Comparison of ENCODE assay signal across 1 cellular context in the genomic region with DNA sequence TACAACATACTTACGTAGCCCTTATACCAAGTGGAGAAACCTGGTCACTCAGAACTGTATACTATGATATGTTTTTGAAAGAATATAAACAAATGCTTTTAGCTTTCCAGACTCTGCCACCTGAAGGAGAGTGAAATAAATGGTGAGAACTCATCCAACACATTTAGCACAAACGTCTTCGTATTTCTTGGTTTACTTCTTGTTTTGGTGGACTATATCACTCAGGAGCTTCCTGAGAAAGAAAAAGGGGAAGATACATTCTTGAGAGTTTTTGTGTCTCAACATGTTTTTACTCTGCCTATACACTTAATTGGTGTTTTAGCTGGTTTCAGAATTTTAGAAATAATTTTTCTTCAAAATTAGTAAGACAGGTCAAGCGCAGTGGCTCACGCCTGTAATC.
TF ChIP-seq lines count a peak whose summit lies in the region.

No MANE protein-coding gene starts in this region.

TF ChIP-seq in K562, 482 proteins besides CTCF, POLR2A, EP300 and RAD21 (continued from another document):
- TF ChIP-seq, protein P1, sequence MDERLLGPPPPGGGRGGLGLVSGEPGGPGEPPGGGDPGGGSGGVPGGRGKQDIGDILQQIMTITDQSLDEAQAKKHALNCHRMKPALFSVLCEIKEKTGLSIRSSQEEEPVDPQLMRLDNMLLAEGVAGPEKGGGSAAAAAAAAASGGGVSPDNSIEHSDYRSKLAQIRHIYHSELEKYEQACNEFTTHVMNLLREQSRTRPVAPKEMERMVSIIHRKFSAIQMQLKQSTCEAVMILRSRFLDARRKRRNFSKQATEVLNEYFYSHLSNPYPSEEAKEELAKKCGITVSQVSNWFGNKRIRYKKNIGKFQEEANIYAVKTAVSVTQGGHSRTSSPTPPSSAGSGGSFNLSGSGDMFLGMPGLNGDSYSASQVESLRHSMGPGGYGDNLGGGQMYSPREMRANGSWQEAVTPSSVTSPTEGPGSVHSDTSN (CRISPR knock-in tag; IDR thresholded peaks at IDR 0.05; ENCODE audit: low read depth): no peak
- TF ChIP-seq, protein P1 (tag; conservative IDR thresholded peaks at IDR 0.05; ENCODE audit: low read depth): no peak
- TF ChIP-seq ZNF780A (CRISPR knock-in tag; IDR thresholded peaks at IDR 0.05): no peak
- TF ChIP-seq, protein P2, sequence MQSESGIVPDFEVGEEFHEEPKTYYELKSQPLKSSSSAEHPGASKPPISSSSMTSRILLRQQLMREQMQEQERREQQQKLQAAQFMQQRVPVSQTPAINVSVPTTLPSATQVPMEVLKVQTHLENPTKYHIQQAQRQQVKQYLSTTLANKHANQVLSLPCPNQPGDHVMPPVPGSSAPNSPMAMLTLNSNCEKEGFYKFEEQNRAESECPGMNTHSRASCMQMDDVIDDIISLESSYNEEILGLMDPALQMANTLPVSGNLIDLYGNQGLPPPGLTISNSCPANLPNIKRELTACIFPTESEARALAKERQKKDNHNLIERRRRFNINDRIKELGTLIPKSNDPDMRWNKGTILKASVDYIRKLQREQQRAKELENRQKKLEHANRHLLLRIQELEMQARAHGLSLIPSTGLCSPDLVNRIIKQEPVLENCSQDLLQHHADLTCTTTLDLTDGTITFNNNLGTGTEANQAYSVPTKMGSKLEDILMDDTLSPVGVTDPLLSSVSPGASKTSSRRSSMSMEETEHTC (IDR thresholded peaks at IDR 0.05): no peak
- TF ChIP-seq ZNF79 (CRISPR knock-in tag; IDR thresholded peaks at IDR 0.05; ENCODE audit: low read depth): no peak
- no peak for TF ChIP-seq ZNF77 (CRISPR knock-in tag; IDR thresholded peaks at IDR 0.05)
- TF ChIP-seq, protein P3, sequence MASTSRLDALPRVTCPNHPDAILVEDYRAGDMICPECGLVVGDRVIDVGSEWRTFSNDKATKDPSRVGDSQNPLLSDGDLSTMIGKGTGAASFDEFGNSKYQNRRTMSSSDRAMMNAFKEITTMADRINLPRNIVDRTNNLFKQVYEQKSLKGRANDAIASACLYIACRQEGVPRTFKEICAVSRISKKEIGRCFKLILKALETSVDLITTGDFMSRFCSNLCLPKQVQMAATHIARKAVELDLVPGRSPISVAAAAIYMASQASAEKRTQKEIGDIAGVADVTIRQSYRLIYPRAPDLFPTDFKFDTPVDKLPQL (IDR thresholded peaks at IDR 0.05; ENCODE audit: extremely low read depth, insufficient read length): no peak
